Comparison of ENCODE assay signal across 20 cellular contexts in genomic region chr2:215407596-215408264, GRCh38. TPM values are rescaled to one million over a fixed set of nuclear protein-coding genes. Genes with fewer than 3 reads are reported as not detected.
DNase-seq lines count a peak whose midpoint lies in the region; ATAC-seq, FAIRE-seq and TF ChIP-seq lines count a peak whose summit lies in the region.
"Had no signal": no experiment of that assay in that cellular context is flagged by ENCODE, and none has a peak within 500 bp of the region (broad histone marks: within the 10 kb centered on the region; RNA-seq: fewer than 3 reads in every experiment).

No MANE protein-coding gene starts in this region.

- H3K27me3 ChIP-seq in brain microvascular endothelial cell (replicated peaks) (no peaks in the 10 kb centered on the region), heart right ventricle (no peaks in the 10 kb centered on the region)
- H3K27me3 ChIP-seq: BLaER1 treated with 17β-estradiol and CSF1 and Interleukin-3, amounts not matched to agents 10 nM and 100 nM had no signal

- FAIRE-seq in H54 (lab: Jason Lieb, UNC): no peak
- FAIRE-seq: D721Med, GM12891, H1, RCC 7860 had no signal

- peaks cover 14% of the 10 kb centered on the region for H3K27me3 Mint-ChIP-seq in HFFc6 (ENCODE audit: insufficient read depth)
- no peaks in the 10 kb centered on the region for H3K27me3 Mint-ChIP-seq in progenitor cell of endocrine pancreas

- H3K27ac Mint-ChIP-seq in HFFc6 (peak overlapping the region; percentile 68), progenitor cell of endocrine pancreas (peak overlapping the region; percentile 73)
- H3K27ac Mint-ChIP-seq: CD8-positive, alpha-beta T cell had no signal

- in situ Hi-C loops in brain microvascular endothelial cell (cut with HindIII; ENCODE audit: low pct_ligation_motif_present, low sequenced_read_pairs): no loop called here

- H3K4me3 Mint-ChIP-seq in HFFc6: peak overlapping the region; percentile 36; the same call in 1 of the 2 replicates
- no peak overlapping the region for H3K4me3 Mint-ChIP-seq in progenitor cell of endocrine pancreas (ENCODE audit: low read depth)
- H3K4me3 Mint-ChIP-seq: CD8-positive, alpha-beta T cell had no signal

- no peak for TF ChIP-seq POLR2A in H54 (IDR thresholded peaks at IDR 0.05; ENCODE audit: low read depth, low read length)

- H3K4me1 Mint-ChIP-seq in HFFc6 (ENCODE audit: low read depth) (peaks cover 81% of the 10 kb centered on the region), progenitor cell of endocrine pancreas (ENCODE audit: low read depth) (no peaks in the 10 kb centered on the region)

- H3K4me1 ChIP-seq in heart right ventricle: no peaks in the 10 kb centered on the region

- peaks cover 96% of the 10 kb centered on the region for H3K36me3 ChIP-seq in brain microvascular endothelial cell (replicated peaks)
- peaks cover 0 to 100% (median 20%) of the 10 kb centered on the region in 9 donors for H3K36me3 ChIP-seq in heart right ventricle

- H3K9me3 ChIP-seq in heart right ventricle: no peaks in the 10 kb centered on the region
- H3K9me3 ChIP-seq: BLaER1 treated with 17β-estradiol and CSF1 and Interleukin-3, amounts not matched to agents 10 nM and 100 nM had no signal

- H3K36me3 Mint-ChIP-seq in HFFc6 (ENCODE audit: low read depth) (peaks cover 81% of the 10 kb centered on the region), progenitor cell of endocrine pancreas (ENCODE audit: insufficient read depth) (peaks cover 61% of the 10 kb centered on the region)
- H3K36me3 Mint-ChIP-seq: CD8-positive, alpha-beta T cell had no signal

- ATAC-seq in HG03097 (IDR thresholded peaks at IDR 0.05; ENCODE audit: low FRiP score, unreplicated experiment) (no peak), HG03378 (IDR thresholded peaks at IDR 0.05; ENCODE audit: unreplicated experiment) (no peak), heart right ventricle (no peak)
- ATAC-seq: CD8-positive, alpha-beta T cell had no signal

- intact Hi-C loops in heart right ventricle (cut with DNase I): no loop called here

- peak overlapping the region; percentile 12 for H3K27ac ChIP-seq in brain microvascular endothelial cell
- H3K27ac ChIP-seq in heart right ventricle: no peak overlapping the region
- H3K27ac ChIP-seq: BLaER1 treated with 17β-estradiol and CSF1 and Interleukin-3, amounts not matched to agents 10 nM and 100 nM; SK-N-MC had no signal

- TF ChIP-seq CTCF in HFFc6 (IDR thresholded peaks at IDR 0.05) (no peak), brain microvascular endothelial cell (IDR thresholded peaks at IDR 0.05; ENCODE audit: low read depth, low read length, missing control alignments) (no peak), fibroblast of mammary gland (conservative IDR thresholded peaks at IDR 0.05; ENCODE audit: control insufficient read depth, insufficient read depth, low read depth, low read length) (no peak), progenitor cell of endocrine pancreas (IDR thresholded peaks at IDR 0.05; ENCODE audit: unreplicated experiment) (no peak), heart right ventricle (IDR thresholded peaks at IDR 0.05) (no peak)

- H3K4me3 ChIP-seq in brain microvascular endothelial cell (ENCODE audit: low read depth, low read length): no peak overlapping the region
- no peak overlapping the region for H3K4me3 ChIP-seq in fibroblast of mammary gland (ENCODE audit: control insufficient read depth, low read depth, low read length)
- no peak overlapping the region for H3K4me3 ChIP-seq in heart right ventricle
- H3K4me3 ChIP-seq: BLaER1 treated with 17β-estradiol and CSF1 and Interleukin-3, amounts not matched to agents 10 nM and 100 nM; SK-N-MC had no signal

- whole genome bisulfite sequencing in heart right ventricle, 2 donors: 75 to 86% methylated on average over 10 of the region's 10 CpGs

- peaks cover 4% of the 10 kb centered on the region; the same call in 1 of the 2 replicates for H3K9me3 Mint-ChIP-seq in HFFc6
- no peaks in the 10 kb centered on the region for H3K9me3 Mint-ChIP-seq in progenitor cell of endocrine pancreas (ENCODE audit: low read depth)
- H3K9me3 Mint-ChIP-seq: CD8-positive, alpha-beta T cell had no signal

- DNase-seq in HFFc6 (no peak), brain microvascular endothelial cell (peak; percentile 42), fibroblast of mammary gland (ENCODE audit: low read depth) (peak; percentile 77), progenitor cell of endocrine pancreas (ENCODE audit: low spot score, unreplicated experiment) (no peak), H54 (ENCODE audit: insufficient read length, low spot score) (no peak), heart right ventricle (no peak)
- DNase-seq: CD8-positive, alpha-beta T cell; KBM-7; NCI-H1105 treated with DMSO at 0.1 percent for 48 hours; NCI-H1694; NCI-H748 treated with DMSO at 0.1 percent for 48 hours; Right ventricle myocardium superior had no signal

RNA-seq across cellular contexts. Expression of gene FN1, which starts 28.1 kb away (rescaled TPM):
- 1,000 to 10,000 TPM; 2,848 to 5,249 (median 2,869) TPM for total RNA-seq in HFFc6 (2021; fragmentation: NEBNext Ultra II Directional; extraction: Animal tissue kit (Norgen Biotek cat#: 25700))
- total RNA-seq in progenitor cell of endocrine pancreas (2,640 and 2,744 TPM in 2 replicates), heart right ventricle (100 to 1,000 TPM in 8 of 10 donors, 10 to 100 TPM in 2; 67.8 to 888 (median 136) TPM)
- 100 to 1,000 TPM in 1 of 2 donors, 10 to 100 TPM in 1; 72.7 to 802 TPM for polyA plus RNA-seq in heart right ventricle
- total RNA-seq: CD8-positive, alpha-beta T cell had no signal

Comparison
In these comparisons a context has a peak if more than half of its experiments do, and no peak if none do; other contexts are left out.
1. DNase-seq: peak in brain microvascular endothelial cell (single experiment) and fibroblast of mammary gland (single experiment); none in HFFc6 (single experiment), progenitor cell of endocrine pancreas (single experiment), H54 (single experiment) and heart right ventricle (0 of 2).